In the genomic region with DNA sequence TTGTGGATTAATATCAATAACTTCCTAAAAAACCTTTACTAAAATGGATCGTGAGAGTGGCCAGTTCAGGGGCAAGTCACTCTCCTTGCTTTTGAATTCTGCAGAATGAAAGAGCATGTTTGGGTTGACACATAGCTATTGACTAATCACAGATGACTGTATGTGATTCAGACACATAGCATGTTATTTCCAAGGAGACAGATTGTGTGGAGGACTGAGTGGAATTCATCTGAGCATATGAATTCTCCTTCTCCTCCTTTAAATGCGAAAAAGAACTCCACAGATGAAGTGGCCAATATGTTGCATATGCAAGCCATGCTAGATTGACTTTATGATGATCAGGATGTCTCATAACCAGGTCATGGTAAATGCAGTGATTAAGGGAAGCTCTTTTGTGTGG, we compare ENCODE assay signal across 20 cellular contexts.
DNase-seq lines count a peak whose midpoint lies in the region; ATAC-seq and TF ChIP-seq lines count a peak whose summit lies in the region.
"Had no signal": no experiment of that assay in that cellular context is flagged by ENCODE, and none has a peak within 500 bp of the region (broad histone marks: within the 10 kb centered on the region; RNA-seq: fewer than 3 reads in every experiment).

No MANE protein-coding gene starts in this region.

- no peak for ATAC-seq in HG02973 (IDR thresholded peaks at IDR 0.05; ENCODE audit: unreplicated experiment)
- ATAC-seq: WTC11 had no signal

- no peak overlapping the region for H3K27ac ChIP-seq in caudate nucleus (ENCODE audit: low read depth, low read length)
- H3K27ac ChIP-seq: adrenal gland, colonic mucosa, neural progenitor cell, PC-9, right atrium auricular region had no signal

- H3K4me3 ChIP-seq in AG10803 (ENCODE audit: low read length) (no peak overlapping the region), astrocyte of the spinal cord (ENCODE audit: low read depth, low read length) (no peak overlapping the region), MG63 (no peak overlapping the region)
- H3K4me3 ChIP-seq: adrenal gland, colonic mucosa, neural progenitor cell, PC-9, right atrium auricular region had no signal

- TF ChIP-seq CTCF in AG10803 (conservative IDR thresholded peaks at IDR 0.05; ENCODE audit: low read length) (no peak), astrocyte of the spinal cord (IDR thresholded peaks at IDR 0.05; ENCODE audit: low read depth, low read length) (no peak)

- H3K36me3 ChIP-seq in MG63: no peaks in the 10 kb centered on the region
- H3K36me3 ChIP-seq: adrenal gland, colonic mucosa, neural progenitor cell, right atrium auricular region had no signal

- in situ Hi-C loops in astrocyte of the spinal cord (cut with HindIII; ENCODE audit: low sequenced_read_pairs): no loop called here

- no peaks in the 10 kb centered on the region for H3K27me3 ChIP-seq in MG63
- H3K27me3 ChIP-seq: adrenal gland, colonic mucosa, neural progenitor cell, right atrium auricular region had no signal

- DNase-seq in AG10803 (ENCODE audit: low read depth) (peak; percentile 42), HT1080 (ENCODE audit: low read depth) (peak; percentile 79), astrocyte of the spinal cord (ENCODE audit: low read depth, low spot score) (peak; percentile 52), inferior parietal cortex (ENCODE audit: extremely low spot score) (peak; percentile 3), caudate nucleus (lab: John Stamatoyannopoulos, UW) (no peak), MG63 (no peak)
- DNase-seq in effector CD8-positive, alpha-beta T cell (lab: John Stamatoyannopoulos, UW): no peak
- DNase-seq: adrenal gland; colonic mucosa; erythroblast; kidney; midbrain; NCI-H2081 treated with DMSO at 0.1 percent for 48 hours; NCI-H69; PC-9; stimulated activated CD4-positive, alpha-beta T cell treated with anti-CD3 and anti-CD28 coated beads, Interleukin-1b, Interleukin-23, amount 100 ng/mL, for 48 hours had no signal

- H3K9me3 ChIP-seq in MG63: no peaks in the 10 kb centered on the region
- H3K9me3 ChIP-seq: adrenal gland, colonic mucosa had no signal

Comparison
In these comparisons a context has a peak if more than half of its experiments do, and no peak if none do; other contexts are left out.
1. DNase-seq: peak in AG10803 (single experiment), HT1080 (single experiment), astrocyte of the spinal cord (single experiment) and inferior parietal cortex (single experiment); none in caudate nucleus (0 of 61), effector CD8-positive, alpha-beta T cell (single experiment) and MG63 (single experiment).